1 cellular context compared by ENCODE assay signal in the genomic region with DNA sequence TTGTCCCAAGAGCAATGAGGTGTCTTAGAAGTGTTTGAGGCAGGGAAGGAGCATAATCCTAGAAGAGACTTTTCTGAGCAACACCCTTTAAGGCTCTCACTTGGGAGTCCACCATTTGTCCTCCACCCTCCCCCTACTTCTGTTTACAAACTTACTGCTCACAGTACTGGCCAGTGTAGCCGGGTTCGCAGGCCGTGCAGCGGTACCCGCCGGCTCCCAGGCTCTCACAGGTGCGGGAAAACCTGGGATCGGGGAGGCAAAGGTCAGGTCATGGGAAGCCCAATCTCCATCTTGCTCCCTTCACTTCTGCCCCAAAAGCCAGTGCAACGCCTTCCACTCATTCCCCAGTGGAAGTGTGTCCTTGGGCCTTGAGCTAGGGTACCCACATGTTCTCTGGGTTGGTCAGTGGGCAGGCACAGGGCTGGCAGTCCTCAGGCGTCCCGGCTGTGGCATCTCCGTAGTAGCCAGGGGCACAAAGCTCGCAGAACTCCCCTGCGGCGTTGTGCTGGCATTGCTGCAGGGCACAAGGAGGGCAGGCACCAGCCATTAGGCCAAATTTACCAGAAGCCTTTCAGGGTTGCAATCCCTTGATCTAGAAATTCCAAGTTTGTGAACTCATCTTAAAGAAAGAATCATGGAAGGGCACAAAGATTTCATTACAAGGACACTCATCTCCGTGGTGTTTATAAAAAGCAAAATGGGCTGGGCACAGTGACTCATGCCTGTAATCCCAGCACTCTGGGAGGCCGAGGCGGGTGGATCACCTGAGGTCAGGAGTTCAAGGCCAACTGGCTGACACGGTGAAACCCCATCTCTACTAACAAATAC.
TF ChIP-seq lines count a peak whose summit lies in the region.

No MANE protein-coding gene starts in this region.

TF ChIP-seq in A549, 52 proteins besides CTCF, POLR2A, EP300 and RAD21 (continued from another document):
- TF ChIP-seq RARB (CRISPR knock-in tag; IDR thresholded peaks at IDR 0.05), result 0 out of 2 replicates have a peak, but pooled peaks have one; percentile 63
TF ChIP-seq in A549: peak in this region for 3.
